ENCODE assay signal across 25 cellular contexts in the genomic region with DNA sequence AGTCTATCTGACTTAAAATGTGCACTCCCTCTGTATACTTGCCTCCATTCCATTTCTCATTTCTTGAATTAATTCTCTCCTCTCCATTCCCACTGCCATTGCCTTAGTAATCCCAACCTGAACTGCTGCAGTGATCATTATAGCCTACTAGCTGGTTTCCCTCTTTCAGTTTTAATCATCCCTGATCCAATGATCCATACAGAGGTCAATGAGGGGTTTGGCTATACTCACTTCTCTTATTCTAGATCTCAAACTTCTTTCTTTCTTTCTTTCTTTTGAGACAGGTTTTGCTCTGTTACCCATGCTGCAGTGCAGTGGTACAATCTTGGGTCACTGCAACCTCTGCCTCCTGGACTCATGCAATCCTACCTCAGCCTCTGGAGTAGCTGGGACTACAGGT. TPM values are rescaled to one million over a fixed set of nuclear protein-coding genes. Genes with fewer than 3 reads are reported as not detected.
DNase-seq lines count a peak whose midpoint lies in the region; ATAC-seq lines count a peak whose summit lies in the region.
"Had no signal": no experiment of that assay in that cellular context is flagged by ENCODE, and none has a peak within 500 bp of the region (broad histone marks: within the 10 kb centered on the region; RNA-seq: fewer than 3 reads in every experiment).

No MANE protein-coding gene starts in this region.

- H3K9me3 ChIP-seq in CD4-positive, CD25-positive, alpha-beta regulatory T cell (ENCODE audit: control insufficient read depth in 2 of 2, low read length in 2 of 2): no peaks in the 10 kb centered on the region
- H3K9me3 ChIP-seq in T-helper 17 cell (ENCODE audit: control insufficient read depth, low read length, poor library complexity, severe bottlenecking): no peaks in the 10 kb centered on the region
- H3K9me3 ChIP-seq: A549 had no signal

- no peak for DNase-seq in CD4-positive, CD25-positive, alpha-beta regulatory T cell
- DNase-seq in T-helper 17 cell: no peak
- DNase-seq in memory B cell (ENCODE audit: low spot score in 2 of 2): no peak
- DNase-seq in epidermal melanocyte (ENCODE audit: insufficient read length, low spot score): no peak
- DNase-seq in A172 (ENCODE audit: low spot score): no peak
- no peak for DNase-seq in NCI-H2227 treated with DMSO at 0.1 percent for 48 hours (lab: John Stamatoyannopoulos, UW)
- DNase-seq in 8988T: no peak
- DNase-seq: AML-193; CD4-positive, alpha-beta memory T cell; CD8-positive, alpha-beta memory T cell; COR-L47; DMS 273 treated with DMSO at 0.1 percent for 48 hours; DMS153; DMS53; DMS79; DND-41; EL; GDM1 had no signal

- H3K4me1 Mint-ChIP-seq in CD4-positive, CD25-positive, alpha-beta regulatory T cell: peaks cover 12 to 35% (median 27%) of the 10 kb centered on the region in 4 donors
- H3K4me1 Mint-ChIP-seq in T-helper 17 cell: peaks cover 23% of the 10 kb centered on the region
- peaks cover 27% of the 10 kb centered on the region for H3K4me1 Mint-ChIP-seq in memory B cell
- H3K4me1 Mint-ChIP-seq in stimulated activated memory B cell treated with anti-CD40 and anti-IgM and Interleukin-4, amounts not matched to agents 10 μg/mL and 1 μg/mL and 100 μg/mL, for 72 hours: peaks cover 40% of the 10 kb centered on the region

- no peaks in the 10 kb centered on the region for H3K27me3 Mint-ChIP-seq in CD4-positive, CD25-positive, alpha-beta regulatory T cell
- H3K27me3 Mint-ChIP-seq in T-helper 17 cell (no peaks in the 10 kb centered on the region), memory B cell (no peaks in the 10 kb centered on the region)
- no peaks in the 10 kb centered on the region for H3K27me3 Mint-ChIP-seq in stimulated activated memory B cell treated with anti-CD40 and anti-IgM and Interleukin-4, amounts not matched to agents 10 μg/mL and 1 μg/mL and 100 μg/mL, for 72 hours
- H3K27me3 Mint-ChIP-seq: B cell; CD4-positive, alpha-beta memory T cell; CD8-positive, alpha-beta memory T cell had no signal

- peak overlapping the region; percentile 18 for H3K27ac ChIP-seq in CD4-positive, CD25-positive, alpha-beta regulatory T cell (ENCODE audit: insufficient read depth, low read length, poor library complexity, severe bottlenecking)
- H3K27ac ChIP-seq: 22Rv1; A549; BLaER1 treated with 17β-estradiol and CSF1 and Interleukin-3, amounts not matched to agents 10 nM and 100 nM; C4-2B had no signal

- no peak overlapping the region for H3K4me3 Mint-ChIP-seq in CD4-positive, CD25-positive, alpha-beta regulatory T cell
- H3K4me3 Mint-ChIP-seq in T-helper 17 cell: peak overlapping the region; percentile 10
- H3K4me3 Mint-ChIP-seq in memory B cell: no peak overlapping the region
- no peak overlapping the region for H3K4me3 Mint-ChIP-seq in stimulated activated memory B cell treated with anti-CD40 and anti-IgM and Interleukin-4, amounts not matched to agents 10 μg/mL and 1 μg/mL and 100 μg/mL, for 72 hours
- H3K4me3 Mint-ChIP-seq: B cell; CD4-positive, alpha-beta memory T cell; CD8-positive, alpha-beta memory T cell had no signal

- no peak overlapping the region for H3K4me3 ChIP-seq in CD4-positive, CD25-positive, alpha-beta regulatory T cell (ENCODE audit: low read depth, low read length)
- H3K4me3 ChIP-seq: A549; BLaER1 treated with 17β-estradiol and CSF1 and Interleukin-3, amounts not matched to agents 10 nM and 100 nM; GM12878 had no signal

- H3K27ac Mint-ChIP-seq in CD4-positive, CD25-positive, alpha-beta regulatory T cell: peak overlapping the region in 1 of 3 donors; percentile 21
- H3K27ac Mint-ChIP-seq in T-helper 17 cell (no peak overlapping the region), memory B cell (peak overlapping the region; percentile 82)
- H3K27ac Mint-ChIP-seq in stimulated activated memory B cell treated with anti-CD40 and anti-IgM and Interleukin-4, amounts not matched to agents 10 μg/mL and 1 μg/mL and 100 μg/mL, for 72 hours: peak overlapping the region; percentile 26
- H3K27ac Mint-ChIP-seq: B cell had no signal

- H3K27me3 ChIP-seq in CD4-positive, CD25-positive, alpha-beta regulatory T cell (ENCODE audit: control insufficient read depth, insufficient read depth, low read length): no peaks in the 10 kb centered on the region
- H3K27me3 ChIP-seq: BLaER1 treated with 17β-estradiol and CSF1 and Interleukin-3, amounts not matched to agents 10 nM and 100 nM had no signal

- peaks cover 45% of the 10 kb centered on the region for H3K36me3 Mint-ChIP-seq in CD4-positive, CD25-positive, alpha-beta regulatory T cell
- H3K36me3 Mint-ChIP-seq in T-helper 17 cell (ENCODE audit: low read depth): peaks cover 8% of the 10 kb centered on the region
- H3K36me3 Mint-ChIP-seq in memory B cell: peaks cover 35% of the 10 kb centered on the region
- H3K36me3 Mint-ChIP-seq in stimulated activated memory B cell treated with anti-CD40 and anti-IgM and Interleukin-4, amounts not matched to agents 10 μg/mL and 1 μg/mL and 100 μg/mL, for 72 hours: peaks cover 63% of the 10 kb centered on the region

- H3K36me3 ChIP-seq in CD4-positive, CD25-positive, alpha-beta regulatory T cell (ENCODE audit: control insufficient read depth, insufficient read depth, low read length): peaks cover 18% of the 10 kb centered on the region

- ATAC-seq in CD4-positive, CD25-positive, alpha-beta regulatory T cell (ENCODE audit: low read depth in 2 of 2): no peak
- ATAC-seq in T-helper 17 cell: no peak
- no peak for ATAC-seq in memory B cell (ENCODE audit: low read depth)
- ATAC-seq in stimulated activated memory B cell treated with anti-CD40 and anti-IgM and Interleukin-4, amounts not matched to agents 10 μg/mL and 1 μg/mL and 100 μg/mL, for 72 hours: peak; percentile 51
- ATAC-seq: A549, GM12878 had no signal

- H3K9me3 Mint-ChIP-seq in CD4-positive, CD25-positive, alpha-beta regulatory T cell: peaks cover 0 to 2% (median 0%) of the 10 kb centered on the region in 7 donors
- H3K9me3 Mint-ChIP-seq in memory B cell: no peaks in the 10 kb centered on the region
- no peaks in the 10 kb centered on the region for H3K9me3 Mint-ChIP-seq in stimulated activated memory B cell treated with anti-CD40 and anti-IgM and Interleukin-4, amounts not matched to agents 10 μg/mL and 1 μg/mL and 100 μg/mL, for 72 hours
- H3K9me3 Mint-ChIP-seq: CD8-positive, alpha-beta memory T cell had no signal

- no peaks in the 10 kb centered on the region for H3K4me1 ChIP-seq in CD4-positive, CD25-positive, alpha-beta regulatory T cell (ENCODE audit: control insufficient read depth, insufficient read depth, low read length, poor library complexity, severe bottlenecking)
- H3K4me1 ChIP-seq: A549 had no signal

RNA-seq across cellular contexts. Expression of gene MAP3K7, which starts 17.6 kb away (rescaled TPM):
- 21.1 TPM for total RNA-seq in CD4-positive, CD25-positive, alpha-beta regulatory T cell
- polyA plus RNA-seq in CD4-positive, CD25-positive, alpha-beta regulatory T cell: 10 to 100 TPM; 23.4 to 27.9 (median 25.4) TPM
- total RNA-seq in T-helper 17 cell: 10 to 100 TPM; 16.0 to 16.6 TPM
- 26.3 and 30.0 TPM in 2 replicates for total RNA-seq in A172 (2014; rRNA removed; shearing (Covaris generic))
